15 cellular contexts compared by ENCODE assay signal in genomic region chr15:29143909-29144308, GRCh38.
DNase-seq lines count a peak whose midpoint lies in the region; ATAC-seq and TF ChIP-seq lines count a peak whose summit lies in the region.
"Had no signal": no experiment of that assay in that cellular context is flagged by ENCODE, and none has a peak within 500 bp of the region (broad histone marks: within the 10 kb centered on the region; RNA-seq: fewer than 3 reads in every experiment).

No MANE protein-coding gene starts in this region.

- H3K36me3 ChIP-seq in brain microvascular endothelial cell (replicated peaks) = no peaks in the 10 kb centered on the region
- H3K36me3 ChIP-seq in esophagus muscularis mucosa = no peaks in the 10 kb centered on the region
- H3K36me3 ChIP-seq: adrenal gland had no signal

- in situ Hi-C loops in brain microvascular endothelial cell (cut with HindIII; ENCODE audit: low pct_ligation_motif_present, low sequenced_read_pairs) = no loop called here

- intact Hi-C loops in CD14-positive monocyte (cut with micrococcal nuclease) = no loop called here
- intact Hi-C loops in esophagus muscularis mucosa (cut with DNase I) = no loop called here

- H3K4me3 ChIP-seq in brain microvascular endothelial cell (ENCODE audit: low read depth, low read length) (no peak overlapping the region), esophagus muscularis mucosa (no peak overlapping the region)
- H3K4me3 ChIP-seq: adrenal gland had no signal

- TF ChIP-seq EP300 in esophagus muscularis mucosa (IDR thresholded peaks at IDR 0.05) = no peak

- peak; percentile 42 for DNase-seq in GM04504 (ENCODE audit: low read depth)
- peak; percentile 65 for DNase-seq in brain microvascular endothelial cell
- DNase-seq in non-pigmented ciliary epithelial cell (ENCODE audit: low read depth) = peak; percentile 78
- DNase-seq in CD14-positive monocyte (ENCODE audit: low spot score) = no peak
- no peak for DNase-seq in esophagus muscularis mucosa (ENCODE audit: extremely low spot score)
- DNase-seq: DMS53; endodermal cell; KG1; midbrain; NCI-H2171 treated with DMSO at 0.1 percent for 48 hours; stimulated activated CD4-positive, alpha-beta T cell treated with anti-CD3 and anti-CD28 coated beads, Interleukin-4, amount 100 ng/mL, for 4 hours had no signal

- TF ChIP-seq CTCF in brain microvascular endothelial cell (IDR thresholded peaks at IDR 0.05; ENCODE audit: low read depth, low read length, missing control alignments) (no peak), CD14-positive monocyte (IDR thresholded peaks at IDR 0.05) (no peak), esophagus muscularis mucosa (IDR thresholded peaks at IDR 0.05) (no peak)

- H3K27ac ChIP-seq in brain microvascular endothelial cell = no peak overlapping the region
- H3K27ac ChIP-seq in esophagus muscularis mucosa (replicated peaks in 1 of 4) = no peak overlapping the region
- H3K27ac ChIP-seq: adrenal gland had no signal

- no peak overlapping the region for H3K4me3 Mint-ChIP-seq in CD14-positive monocyte
- H3K4me3 Mint-ChIP-seq: endodermal cell had no signal

- peaks cover 13 to 18% (median 14%) of the 10 kb centered on the region in 3 donors for H3K27me3 Mint-ChIP-seq in CD14-positive monocyte (ENCODE audit: low read depth in 3 of 3)

- no peaks in the 10 kb centered on the region for H3K27me3 ChIP-seq in brain microvascular endothelial cell (replicated peaks)
- peaks cover 0 to 50% (median 3%) of the 10 kb centered on the region in 4 donors for H3K27me3 ChIP-seq in esophagus muscularis mucosa

- no peak for TF ChIP-seq POLR2A in esophagus muscularis mucosa (IDR thresholded peaks at IDR 0.05; ENCODE audit: low read depth)

- no peak overlapping the region for H3K27ac Mint-ChIP-seq in CD14-positive monocyte
- H3K27ac Mint-ChIP-seq: endodermal cell had no signal

- H3K4me1 ChIP-seq in esophagus muscularis mucosa = peaks cover 0 to 9% (median 8%) of the 10 kb centered on the region in 4 donors
- H3K4me1 ChIP-seq: adrenal gland had no signal

- no peaks in the 10 kb centered on the region for H3K36me3 Mint-ChIP-seq in CD14-positive monocyte

- no peaks in the 10 kb centered on the region for H3K9me3 ChIP-seq in esophagus muscularis mucosa
- H3K9me3 ChIP-seq: adrenal gland had no signal

- WGBS in esophagus muscularis mucosa = 86% methylated on average over 4 of the region's 4 CpGs

- peak; percentile 53 for ATAC-seq in HG03354 (IDR thresholded peaks at IDR 0.05; ENCODE audit: poor library complexity, severe bottlenecking, unreplicated experiment)
- no peak for ATAC-seq in esophagus mucosa
- ATAC-seq in GM18858 (IDR thresholded peaks at IDR 0.05; ENCODE audit: unreplicated experiment) = no peak

- peaks cover 0 to 3% (median 1%) of the 10 kb centered on the region in 7 donors for H3K9me3 Mint-ChIP-seq in CD14-positive monocyte
- H3K9me3 Mint-ChIP-seq: endodermal cell had no signal

- peaks cover 3% of the 10 kb centered on the region for H3K4me1 Mint-ChIP-seq in CD14-positive monocyte

Comparison
In these comparisons a context has a peak if more than half of its experiments do, and no peak if none do; other contexts are left out.
1. DNase-seq: peak in GM04504 (single experiment), brain microvascular endothelial cell (single experiment) and non-pigmented ciliary epithelial cell (single experiment); none in CD14-positive monocyte (single experiment) and esophagus muscularis mucosa (single experiment).